40 cellular contexts compared by ENCODE assay signal in genomic region chr12:9973951-9974350, GRCh38. TPM values are rescaled to one million over a fixed set of nuclear protein-coding genes. Genes with fewer than 3 reads are reported as not detected.
"Had no signal": no experiment of that assay in that cellular context is flagged by ENCODE, and none has a peak within 500 bp of the region (broad histone marks: within the 10 kb centered on the region; RNA-seq: fewer than 3 reads in every experiment).

No MANE protein-coding gene starts in this region.

- H3K27me3 ChIP-seq: Peyer's patch had no signal

- H3K36me3 ChIP-seq: Peyer's patch, SJSA1 had no signal

- H3K4me3 Mint-ChIP-seq: activated B cell treated with CpG ODN at 0.5 μM for 24 hours; activated CD4-positive, alpha-beta memory T cell treated with anti-CD3 and anti-CD28 coated beads for 36 hours; activated CD8-positive, alpha-beta memory T cell treated with anti-CD3 and anti-CD28 coated beads, Interleukin-2, amount 10 ng/mL, durations not matched to agents 7 days and 5 days; activated naive CD4-positive, alpha-beta T cell treated with anti-CD3 and anti-CD28 coated beads, Interleukin-2, amount 10 ng/mL, durations not matched to agents 7 days and 5 days; activated naive CD8-positive, alpha-beta T cell; activated naive CD8-positive, alpha-beta T cell treated with anti-CD3 and anti-CD28 coated beads, Interleukin-2, amount 50 U/mL, for 24 hours; brain; T-cell had no signal

- ATAC-seq: activated CD8-positive, alpha-beta memory T cell treated with anti-CD3 and anti-CD28 coated beads, Interleukin-2, amount 10 ng/mL, durations not matched to agents 7 days and 5 days; activated naive CD8-positive, alpha-beta T cell treated with anti-CD3 and anti-CD28 coated beads, Interleukin-2, amount 50 U/mL, for 24 hours; PC-3; T-cell had no signal

- H3K36me3 Mint-ChIP-seq: activated CD4-positive, alpha-beta memory T cell treated with anti-CD3 and anti-CD28 coated beads for 36 hours; brain had no signal

- H3K27ac Mint-ChIP-seq: activated B cell treated with CpG ODN at 0.5 μM for 24 hours; activated CD4-positive, alpha-beta memory T cell treated with anti-CD3 and anti-CD28 coated beads for 36 hours; activated CD8-positive, alpha-beta memory T cell treated with anti-CD3 and anti-CD28 coated beads, Interleukin-2, amount 10 ng/mL, durations not matched to agents 7 days and 5 days; activated naive CD4-positive, alpha-beta T cell treated with anti-CD3 and anti-CD28 coated beads, Interleukin-2, amount 10 ng/mL, durations not matched to agents 7 days and 5 days; activated naive CD8-positive, alpha-beta T cell; activated naive CD8-positive, alpha-beta T cell treated with anti-CD3 and anti-CD28 coated beads, Interleukin-2, amount 50 U/mL, for 24 hours; brain; T-cell had no signal

- H3K4me2 ChIP-seq: KMS-11, SK-N-SH had no signal

- H3K4me1 ChIP-seq: Peyer's patch, SJSA1 had no signal

- FAIRE-seq: bronchial epithelial cell had no signal

- H3K27ac ChIP-seq: KMS-11, Peyer's patch, SJSA1, VCaP had no signal

- DNase-seq: activated B cell treated with CpG ODN at 0.5 μM for 24 hours; activated CD4-positive, alpha-beta memory T cell treated with anti-CD3 and anti-CD28 coated beads for 36 hours; activated CD4-positive, alpha-beta T cell treated with anti-CD3 and anti-CD28 coated beads for 4 hours; activated CD4-positive, alpha-beta T cell treated with anti-CD3 and anti-CD28 coated beads, Interleukin-2, amount 50 U/mL, for 1 hour; activated CD4-positive, CD25-positive, alpha-beta regulatory T cell treated with anti-CD3 and anti-CD28 coated beads, Interleukin-2, amount 50 U/mL, for 72 hours; activated CD8-positive, alpha-beta memory T cell treated with anti-CD3 and anti-CD28 coated beads for 24 hours; activated CD8-positive, alpha-beta memory T cell treated with anti-CD3 and anti-CD28 coated beads, Interleukin-2, amount 10 ng/mL, durations not matched to agents 7 days and 5 days; activated CD8-positive, alpha-beta memory T cell treated with anti-CD3 and anti-CD28 coated beads, Interleukin-2, amount 50 U/mL, for 48 hours; activated effector memory CD4-positive, alpha-beta T cell treated with Interleukin-2 at 50 U/mL for 16 hours; activated naive CD4-positive, alpha-beta T cell treated with anti-CD3 and anti-CD28 coated beads, Interleukin-2, amount 10 ng/mL, durations not matched to agents 7 days and 5 days; activated naive CD8-positive, alpha-beta T cell treated with anti-CD3 and anti-CD28 coated beads, Interleukin-2, amount 50 U/mL, for 24 hours; activated T-cell treated with anti-CD3 and anti-CD28 coated beads, Interleukin-2, amount 50 U/mL, for 48 hours; anterior cingulate cortex; caudate nucleus; MM.1S; MV-4-11; NCI-H1092; NCI-H1436 treated with DMSO at 0.1 percent for 48 hours; NCI-H1694 treated with DMSO at 0.1 percent for 48 hours; NCI-H2029; NCI-H345; NCI-H510A; NCI-H526; NCI-H748 treated with DMSO at 0.1 percent for 48 hours; NK-92 treated with Interleukin-12 subunit alpha and Interleukin-12 subunit beta, amount 100 ng/mL, for 24 hours; PC-3; Peyer's patch; RPMI8226; SHP77 treated with DMSO at 0.1 percent for 48 hours; SK-N-SH; T-cell; T-helper 2 cell; T-helper 9 cell had no signal

- H3K9ac ChIP-seq: KMS-11, SK-N-SH had no signal

- H3K9me3 ChIP-seq: Peyer's patch, SJSA1, SK-N-SH had no signal

- H3K9me3 Mint-ChIP-seq: activated CD4-positive, alpha-beta memory T cell treated with anti-CD3 and anti-CD28 coated beads for 36 hours had no signal

- H3K4me1 Mint-ChIP-seq: activated B cell treated with CpG ODN at 0.5 μM for 24 hours; activated CD8-positive, alpha-beta memory T cell treated with anti-CD3 and anti-CD28 coated beads, Interleukin-2, amount 10 ng/mL, durations not matched to agents 7 days and 5 days; activated naive CD4-positive, alpha-beta T cell treated with anti-CD3 and anti-CD28 coated beads, Interleukin-2, amount 10 ng/mL, durations not matched to agents 7 days and 5 days; activated naive CD8-positive, alpha-beta T cell treated with anti-CD3 and anti-CD28 coated beads, Interleukin-2, amount 50 U/mL, for 24 hours; brain; T-cell had no signal

- H3K4me3 ChIP-seq: Peyer's patch, SJSA1 had no signal

- H3K27me3 Mint-ChIP-seq: activated naive CD8-positive, alpha-beta T cell; activated naive CD8-positive, alpha-beta T cell treated with anti-CD3 and anti-CD28 coated beads, Interleukin-2, amount 50 U/mL, for 24 hours had no signal

RNA-seq across cellular contexts. Expression of gene CLEC12A, which starts 2.7 kb away (rescaled TPM):
- total RNA-seq: activated B cell treated with CpG ODN at 0.5 μM for 24 hours; activated CD4-positive, alpha-beta memory T cell treated with anti-CD3 and anti-CD28 coated beads for 36 hours; bronchial epithelial cell; LHCN-M2; PC-3; SJSA1 had no signal
- polyA plus RNA-seq: SK-N-SH had no signal

RNA-seq across cellular contexts. Expression of gene CLEC1B, which starts 25.0 kb away (rescaled TPM):
- total RNA-seq: activated B cell treated with CpG ODN at 0.5 μM for 24 hours; activated CD4-positive, alpha-beta memory T cell treated with anti-CD3 and anti-CD28 coated beads for 36 hours; activated CD8-positive, alpha-beta memory T cell treated with anti-CD3 and anti-CD28 coated beads, Interleukin-2, amount 10 ng/mL, durations not matched to agents 7 days and 5 days; bronchial epithelial cell; LHCN-M2; PC-3; Peyer's patch; SJSA1 had no signal
- polyA plus RNA-seq: SK-N-SH had no signal

RNA-seq across cellular contexts. Expression of gene CLEC12B, which starts 36.5 kb away (rescaled TPM):
- total RNA-seq: activated B cell treated with CpG ODN at 0.5 μM for 24 hours; activated CD4-positive, alpha-beta memory T cell treated with anti-CD3 and anti-CD28 coated beads for 36 hours; activated CD8-positive, alpha-beta memory T cell treated with anti-CD3 and anti-CD28 coated beads, Interleukin-2, amount 10 ng/mL, durations not matched to agents 7 days and 5 days; bronchial epithelial cell; LHCN-M2; PC-3; Peyer's patch; SJSA1; T-cell had no signal
- polyA plus RNA-seq: SK-N-SH had no signal

RNA-seq across cellular contexts. Expression of gene CLEC2A, which starts 41.8 kb away (rescaled TPM):
- total RNA-seq: activated B cell treated with CpG ODN at 0.5 μM for 24 hours; activated CD4-positive, alpha-beta memory T cell treated with anti-CD3 and anti-CD28 coated beads for 36 hours; activated CD8-positive, alpha-beta memory T cell treated with anti-CD3 and anti-CD28 coated beads, Interleukin-2, amount 10 ng/mL, durations not matched to agents 7 days and 5 days; bronchial epithelial cell; LHCN-M2; PC-3; Peyer's patch; SJSA1; T-cell had no signal
- polyA plus RNA-seq: SK-N-SH had no signal

RNA-seq across cellular contexts. Expression of gene CLEC9A, which starts 56.5 kb away (rescaled TPM):
- total RNA-seq: activated B cell treated with CpG ODN at 0.5 μM for 24 hours; activated CD4-positive, alpha-beta memory T cell treated with anti-CD3 and anti-CD28 coated beads for 36 hours; activated CD8-positive, alpha-beta memory T cell treated with anti-CD3 and anti-CD28 coated beads, Interleukin-2, amount 10 ng/mL, durations not matched to agents 7 days and 5 days; bronchial epithelial cell; LHCN-M2; PC-3; SJSA1 had no signal
- polyA plus RNA-seq: SK-N-SH had no signal
